Comparison of ENCODE assay signal across 1 cellular context in genomic region chr1:156149374-156150106, GRCh38.
TF ChIP-seq lines count a peak whose summit lies in the region.

No MANE protein-coding gene starts in this region.

TF ChIP-seq in GM12878, 131 proteins besides CTCF, POLR2A, EP300 and RAD21 (continued from another document):
- TF ChIP-seq REST (IDR thresholded peaks at IDR 0.05; ENCODE audit: low read depth, low read length) (no peak), HCFC1 (IDR thresholded peaks at IDR 0.05; ENCODE audit: low read length) (0 out of 2 replicates have a peak, but pooled peaks have one; percentile 18), POLR2AphosphoS5 (IDR thresholded peaks at IDR 0.05; ENCODE audit: low read length) (peak; percentile 65; the same call in 1 of the 2 replicates), SPI1 (IDR thresholded peaks at IDR 0.05; ENCODE audit: borderline replicate concordance, insufficient read depth, low read depth, low read length) (peak; percentile 38; the same call in 1 of the 2 replicates), SP1 (IDR thresholded peaks at IDR 0.05; ENCODE audit: low read depth, low read length) (no peak), ZBTB11 (CRISPR knock-in tag; IDR thresholded peaks at IDR 0.05) (no peak), JUND (IDR thresholded peaks at IDR 0.05; ENCODE audit: low read depth, low read length) (peak; percentile 20; the same call in 1 of the 2 replicates), MEF2B (IDR thresholded peaks at IDR 0.05; ENCODE audit: partially characterized antibody, poor library complexity, severe bottlenecking) (peak; percentile 57), MEF2A (IDR thresholded peaks at IDR 0.05; ENCODE audit: insufficient read depth, low read depth, low read length) (no peak), HDAC6 (IDR thresholded peaks at IDR 0.05; ENCODE audit: unreplicated experiment) (no peak), EED (IDR thresholded peaks at IDR 0.05; ENCODE audit: low read depth) (no peak), FOXK2 (IDR thresholded peaks at IDR 0.05) (peak; percentile 89; the same call in 1 of the 2 replicates), SKIL (IDR thresholded peaks at IDR 0.05; ENCODE audit: low read depth, poor library complexity, severe bottlenecking) (peak; percentile 76), IKZF1 (conservative IDR thresholded peaks at IDR 0.05) (peak; percentile 75), JUNB (IDR thresholded peaks at IDR 0.05) (no peak), HDAC2 (IDR thresholded peaks at IDR 0.05) (no peak), NR2C2 (IDR thresholded peaks at IDR 0.05; ENCODE audit: borderline replicate concordance, control insufficient read depth, insufficient read length, low read depth) (no peak), RELB (IDR thresholded peaks at IDR 0.05; ENCODE audit: low read depth) (peak; percentile 76), ZBTB4 (CRISPR knock-in tag; IDR thresholded peaks at IDR 0.05) (no peak), ATF3 (IDR thresholded peaks at IDR 0.05; ENCODE audit: borderline replicate concordance, extremely low read depth, low read depth, low read length) (no peak), ZNF592 (IDR thresholded peaks at IDR 0.05) (no peak), PKNOX1 (IDR thresholded peaks at IDR 0.05) (no peak), ZBED1 (IDR thresholded peaks at IDR 0.05; ENCODE audit: borderline replicate concordance) (no peak), MTA2 (IDR thresholded peaks at IDR 0.05; ENCODE audit: low read depth) (0 out of 2 replicates have a peak, but pooled peaks have one; percentile 40), SRF (IDR thresholded peaks at IDR 0.05; ENCODE audit: low read depth in 2 of 2, low read length in 2 of 2) (no peak), SMARCA5 (IDR thresholded peaks at IDR 0.05) (no peak), BCLAF1 (IDR thresholded peaks at IDR 0.05) (0 out of 2 replicates have a peak, but pooled peaks have one; percentile 71), TCF3 (IDR thresholded peaks at IDR 0.05; ENCODE audit: borderline replicate concordance, insufficient read depth, low read depth, low read length) (peak; percentile 44; the same call in 1 of the 2 replicates)
